ENCODE assay signal across 10 cellular contexts in genomic region chr15:45077391-45077790, GRCh38. TPM values are rescaled to one million over a fixed set of nuclear protein-coding genes. Genes with fewer than 3 reads are reported as not detected.
A peak's percentile ranks its signal among the peaks of the same experiment; 100 is the strongest.
DNase-seq lines count a peak whose midpoint lies in the region; ATAC-seq and TF ChIP-seq lines count a peak whose summit lies in the region.
"Not testable (repeated sequence)": the region's sequence is repeated elsewhere in the genome, so short reads cannot be mapped to it uniquely, and the experiment has no call there.
"Had no signal": no experiment of that assay in that cellular context is flagged by ENCODE, and none has a peak within 500 bp of the region (broad histone marks: within the 10 kb centered on the region; RNA-seq: fewer than 3 reads in every experiment).

No MANE protein-coding gene starts in this region.

- WGBS in adrenal gland, 4 donors: 35 to 48% (median 43%) methylated on average over 2 of the region's 2 CpGs
- 58 to 75% methylated on average over 2 of the region's 2 CpGs for WGBS in testis, 2 donors

- not testable (repeated sequence) for H3K27me3 Mint-ChIP-seq in memory B cell

- peak overlapping the region; percentile 15 to 80 (median 49) for H3K27ac ChIP-seq in adrenal gland
- not testable (repeated sequence) for H3K27ac ChIP-seq in testis

- TF ChIP-seq CTCF in adrenal gland (IDR thresholded peaks at IDR 0.05); testis (IDR thresholded peaks at IDR 0.05): not testable (repeated sequence)

- ATAC-seq in left ventricle myocardium superior: peak; percentile 80
- ATAC-seq in memory B cell (ENCODE audit: low read depth): not testable (repeated sequence)

- intact Hi-C loops in adrenal gland (cut with DNase I); left ventricle myocardium superior (cut with micrococcal nuclease); testis (cut with DNase I; ENCODE audit: low total_unique reads): not testable (repeated sequence)

- H3K36me3 Mint-ChIP-seq in memory B cell: not testable (repeated sequence)

- not testable (repeated sequence) for TF ChIP-seq POLR2A in adrenal gland (IDR thresholded peaks at IDR 0.05); testis (IDR thresholded peaks at IDR 0.05)

- H3K9me3 Mint-ChIP-seq in memory B cell: not testable (repeated sequence)

- H3K36me3 ChIP-seq in adrenal gland (replicated peaks in 1 of 2); testis (ENCODE audit: low read depth, missing control alignments): not testable (repeated sequence)

- not testable (repeated sequence) for H3K27me3 ChIP-seq in adrenal gland, testis

- not testable (repeated sequence) for H3K4me3 ChIP-seq in adrenal gland, testis

- not testable (repeated sequence) for H3K4me1 Mint-ChIP-seq in memory B cell

- in situ Hi-C loops in G401 (cut with HindIII; ENCODE audit: low sequenced_read_pairs): not testable (repeated sequence)

- H3K4me3 Mint-ChIP-seq in memory B cell: not testable (repeated sequence)

- peak; percentile 2 for DNase-seq in G401 (ENCODE audit: low spot score)
- peak in 6 of 7 donors; percentile 47 to 79 (median 74) for DNase-seq in adrenal gland
- peak; percentile 10 to 23 for DNase-seq in dermis microvascular lymphatic vessel endothelial cell (ENCODE audit: low read depth in 2 of 2)
- not testable (repeated sequence) for DNase-seq in left ventricle myocardium superior; memory B cell (ENCODE audit: low spot score in 2 of 2)
- peak; percentile 32 for DNase-seq in testis

- peak overlapping the region; percentile 35 for H3K27ac Mint-ChIP-seq in memory B cell

- not testable (repeated sequence) for H3K4me1 ChIP-seq in adrenal gland (replicated peaks in 1 of 2); testis

- not testable (repeated sequence) for H3K9me3 ChIP-seq in adrenal gland (replicated peaks in 1 of 3); testis

RNA-seq across cellular contexts. Expression of gene DUOX2, which starts 36.6 kb away (rescaled TPM):
- total RNA-seq in G401 (2014; rRNA removed; shearing (Covaris generic)): not detected in 2 replicates
- total RNA-seq in adrenal gland (10 to 100 TPM in 1 of 8 donors, 1 to 10 TPM in 4, under 1 TPM in 3; 0.28 to 18.5 (median 1.8) TPM), dermis microvascular lymphatic vessel endothelial cell (not detected in 2 replicates), left ventricle myocardium superior (0.05 TPM), testis (1 to 10 TPM; 1.2 to 4.8 TPM)
- polyA plus RNA-seq in adrenal gland (1 to 10 TPM; 1.1 to 1.7 (median 1.3) TPM), testis (ENCODE audit: insufficient read depth, low read depth, low replicate concordance) (2.6 TPM)
- total RNA-seq: H7 had no signal
- polyA plus RNA-seq: BJ, GM12878 had no signal

RNA-seq across cellular contexts. Expression of gene DUOXA2, which starts 36.7 kb away (rescaled TPM):
- not detected in 2 replicates for total RNA-seq in G401 (2014; rRNA removed; shearing (Covaris generic))
- total RNA-seq in adrenal gland (1 to 10 TPM in 3 of 8 donors, under 1 TPM in 1, not detected in 4; 0.87 to 4.1 (median 1.4) TPM), dermis microvascular lymphatic vessel endothelial cell (not detected in 2 replicates), left ventricle myocardium superior (not detected), testis (under 1 TPM; 0.31 to 0.39 TPM)
- polyA plus RNA-seq in adrenal gland (under 1 TPM; 0.11 to 0.84 (median 0.48) TPM), testis (ENCODE audit: insufficient read depth, low read depth, low replicate concordance) (0.36 TPM)
- total RNA-seq: CD4-positive, alpha-beta memory T cell; GM12878; H7 had no signal
- polyA plus RNA-seq: BJ; CD4-positive, alpha-beta memory T cell; GM12878 had no signal

RNA-seq across cellular contexts. Expression of gene DUOXA1, which starts 52.3 kb away (rescaled TPM):
- total RNA-seq in G401 (2014; rRNA removed; shearing (Covaris generic)): not detected in 2 replicates
- total RNA-seq in adrenal gland: 10 to 100 TPM in 2 of 8 donors, 1 to 10 TPM in 6; 1.9 to 21.3 (median 6.1) TPM
- polyA plus RNA-seq in adrenal gland: 1 to 10 TPM in 2 of 3 donors, under 1 TPM in 1; 0.81 to 5.1 (median 2.9) TPM
- total RNA-seq in dermis microvascular lymphatic vessel endothelial cell: not detected in 2 replicates
- 0.59 TPM for total RNA-seq in left ventricle myocardium superior
- under 1 TPM; 0.31 to 0.94 TPM for total RNA-seq in testis
- 1.0 TPM for polyA plus RNA-seq in testis (ENCODE audit: insufficient read depth, low read depth, low replicate concordance)
- total RNA-seq: H7 had no signal
- polyA plus RNA-seq: BJ; CD4-positive, alpha-beta memory T cell; GM12878 had no signal

RNA-seq across cellular contexts. Expression of gene DUOX1, which starts 52.4 kb away (rescaled TPM):
- not detected in 2 replicates for total RNA-seq in G401 (2014; rRNA removed; shearing (Covaris generic))
- total RNA-seq in adrenal gland (10 to 100 TPM in 7 of 8 donors, 1 to 10 TPM in 1; 8.2 to 98.8 (median 24.2) TPM), dermis microvascular lymphatic vessel endothelial cell (not detected in 2 replicates), left ventricle myocardium superior (0.50 TPM), testis (1 to 10 TPM; 5.3 to 5.7 TPM)
- polyA plus RNA-seq in adrenal gland (10 to 100 TPM in 2 of 3 donors, 1 to 10 TPM in 1; 2.5 to 23.7 (median 14.2) TPM), testis (ENCODE audit: insufficient read depth, low read depth, low replicate concordance) (2.8 TPM)

RNA-seq across cellular contexts. Expression of gene SORD, which starts 54.4 kb away (rescaled TPM):
- 35.6 and 47.3 TPM in 2 replicates for total RNA-seq in G401 (2014; rRNA removed; shearing (Covaris generic))
- total RNA-seq in adrenal gland (100 to 1,000 TPM in 1 of 8 donors, 10 to 100 TPM in 7; 30.1 to 164 (median 53.5) TPM), dermis microvascular lymphatic vessel endothelial cell (2.5 and 5.0 TPM in 2 replicates), left ventricle myocardium superior (13.6 TPM), testis (10 to 100 TPM; 33.7 to 34.1 TPM)
- polyA plus RNA-seq in adrenal gland (100 to 1,000 TPM in 1 of 3 donors, 1 to 10 TPM in 2; 6.8 to 124 (median 8.1) TPM), testis (ENCODE audit: insufficient read depth, low read depth, low replicate concordance) (21.4 TPM)
